ENCODE assay signal across 10 cellular contexts in the genomic region with DNA sequence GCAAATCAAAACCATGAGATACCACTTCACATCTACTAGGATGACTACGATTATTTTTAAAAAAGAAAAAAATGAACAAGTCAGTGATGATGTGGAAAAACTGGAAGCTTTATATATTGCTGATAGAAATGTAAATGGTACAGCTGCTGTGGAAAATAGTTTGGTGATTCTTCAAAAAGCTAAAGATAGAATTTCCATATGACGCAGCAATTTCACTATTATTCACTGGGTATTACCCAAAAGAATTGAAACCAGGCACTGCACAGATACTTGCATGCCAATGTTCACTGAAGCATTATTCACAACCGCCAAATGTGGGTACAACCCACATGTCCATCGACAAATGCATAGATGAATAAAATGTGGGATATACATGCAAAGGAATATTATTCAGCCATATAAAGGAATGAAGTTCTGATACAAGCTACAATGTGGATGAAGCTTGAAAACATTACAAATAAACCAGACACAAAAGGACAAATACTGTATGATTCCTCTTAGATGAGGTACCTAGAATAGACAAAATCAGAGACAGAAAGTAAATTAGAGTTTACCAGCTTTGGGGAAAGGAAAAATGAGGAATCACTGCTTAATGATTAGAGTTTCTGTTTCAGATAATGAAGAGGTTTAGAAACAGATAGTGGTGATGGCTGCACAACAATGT. TPM values are rescaled to one million over a fixed set of nuclear protein-coding genes. Genes with fewer than 3 reads are reported as not detected.
DNase-seq lines count a peak whose midpoint lies in the region; ATAC-seq, FAIRE-seq and TF ChIP-seq lines count a peak whose summit lies in the region.
"Had no signal": no experiment of that assay in that cellular context is flagged by ENCODE, and none has a peak within 500 bp of the region (broad histone marks: within the 10 kb centered on the region; RNA-seq: fewer than 3 reads in every experiment).

No MANE protein-coding gene starts in this region.

- H3K27me3 ChIP-seq in MG63, result no peaks in the 10 kb centered on the region
- no peaks in the 10 kb centered on the region for H3K27me3 ChIP-seq in pancreas
- H3K27me3 ChIP-seq: thyroid gland had no signal

- ATAC-seq in GM21367 (IDR thresholded peaks at IDR 0.05; ENCODE audit: unreplicated experiment), result peak; percentile 84
- peak; percentile 83 for ATAC-seq in HG03064 (IDR thresholded peaks at IDR 0.05; ENCODE audit: low read depth, unreplicated experiment)
- no peak for ATAC-seq in pancreas

- H3K36me3 ChIP-seq in MG63 (peaks cover 59% of the 10 kb centered on the region), pancreas (peaks cover 0 to 34% (median 0%) of the 10 kb centered on the region in 3 donors)

- no peak overlapping the region for H3K4me3 Mint-ChIP-seq in activated T-helper 1 cell treated with anti-CD3 and anti-CD28 coated beads, Interleukin-12 subunit alpha, Interleukin-12 subunit beta, Interleukin-2, Interleukin-4 antibody, amounts not matched to agents 30 ng/mL and 10 ng/mL and 1 ng/mL, durations not matched to agents 14 hours and 24 hours and 36 hours
- H3K4me3 Mint-ChIP-seq in HFFc6, result no peak overlapping the region

- intact Hi-C loops in activated T-helper 1 cell treated with anti-CD3 and anti-CD28 coated beads, Interleukin-12 subunit alpha, Interleukin-12 subunit beta, Interleukin-2, Interleukin-4 antibody, amounts not matched to agents 30 ng/mL and 10 ng/mL and 1 ng/mL, durations not matched to agents 14 hours and 24 hours and 36 hours (cut with micrococcal nuclease), result loop anchor here (1.0 kb wide), 1 partner anchor 11 kb away; a partner anchor contains a TSS
- intact Hi-C loops in pancreas (cut with DNase I), result no loop called here

- no peak overlapping the region for H3K27ac ChIP-seq in pancreas
- H3K27ac ChIP-seq: thyroid gland had no signal

- H3K9me3 ChIP-seq in MG63, result no peaks in the 10 kb centered on the region
- no peaks in the 10 kb centered on the region for H3K9me3 ChIP-seq in pancreas
- H3K9me3 ChIP-seq: SK-N-SH, thyroid gland had no signal

- H3K4me3 ChIP-seq in MG63 (no peak overlapping the region), pancreas (no peak overlapping the region)
- H3K4me3 ChIP-seq: thyroid gland had no signal

- peak overlapping the region; percentile 74 for H3K27ac Mint-ChIP-seq in activated T-helper 1 cell treated with anti-CD3 and anti-CD28 coated beads, Interleukin-12 subunit alpha, Interleukin-12 subunit beta, Interleukin-2, Interleukin-4 antibody, amounts not matched to agents 30 ng/mL and 10 ng/mL and 1 ng/mL, durations not matched to agents 14 hours and 24 hours and 36 hours
- H3K27ac Mint-ChIP-seq in HFFc6, result no peak overlapping the region

- DNase-seq in activated CD4-positive, alpha-beta T cell treated with anti-CD3 and anti-CD28 coated beads for 48 hours, result peak; percentile 8
- DNase-seq in activated CD4-positive, alpha-beta T cell treated with anti-CD3 and anti-CD28 coated beads, Interleukin-2, amount 50 U/mL, for 1 hour, result no peak
- DNase-seq in activated T-helper 1 cell treated with anti-CD3 and anti-CD28 coated beads, Interleukin-12 subunit alpha, Interleukin-12 subunit beta, Interleukin-2, Interleukin-4 antibody, amounts not matched to agents 30 ng/mL and 10 ng/mL and 1 ng/mL, durations not matched to agents 14 hours and 24 hours and 36 hours (ENCODE audit: low spot score), result no peak
- no peak for DNase-seq in MG63
- DNase-seq in pancreas, result no peak
- no peak for DNase-seq in HFFc6
- DNase-seq: SK-N-SH, thyroid gland had no signal

- WGBS in pancreas, 2 donors, result 87 to 95% methylated on average over 4 of the region's 4 CpGs

- TF ChIP-seq CTCF in pancreas (IDR thresholded peaks at IDR 0.05) (no peak), HFFc6 (IDR thresholded peaks at IDR 0.05) (no peak)

- no peaks in the 10 kb centered on the region for H3K27me3 Mint-ChIP-seq in activated T-helper 1 cell treated with anti-CD3 and anti-CD28 coated beads, Interleukin-12 subunit alpha, Interleukin-12 subunit beta, Interleukin-2, Interleukin-4 antibody, amounts not matched to agents 30 ng/mL and 10 ng/mL and 1 ng/mL, durations not matched to agents 14 hours and 24 hours and 36 hours (ENCODE audit: insufficient read depth)
- no peaks in the 10 kb centered on the region for H3K27me3 Mint-ChIP-seq in HFFc6 (ENCODE audit: insufficient read depth)

- H3K4me1 ChIP-seq in pancreas, result no peaks in the 10 kb centered on the region
- H3K4me1 ChIP-seq: thyroid gland had no signal

- peaks cover 20% of the 10 kb centered on the region for H3K4me1 Mint-ChIP-seq in activated T-helper 1 cell treated with anti-CD3 and anti-CD28 coated beads, Interleukin-12 subunit alpha, Interleukin-12 subunit beta, Interleukin-2, Interleukin-4 antibody, amounts not matched to agents 30 ng/mL and 10 ng/mL and 1 ng/mL, durations not matched to agents 14 hours and 24 hours and 36 hours (ENCODE audit: low read depth)
- H3K4me1 Mint-ChIP-seq in HFFc6 (ENCODE audit: low read depth), result peaks cover 20% of the 10 kb centered on the region

- FAIRE-seq in pancreas (lab: Jason Lieb, UNC), result no peak

- no peaks in the 10 kb centered on the region for H3K9me3 Mint-ChIP-seq in activated T-helper 1 cell treated with anti-CD3 and anti-CD28 coated beads, Interleukin-12 subunit alpha, Interleukin-12 subunit beta, Interleukin-2, Interleukin-4 antibody, amounts not matched to agents 30 ng/mL and 10 ng/mL and 1 ng/mL, durations not matched to agents 14 hours and 24 hours and 36 hours
- no peaks in the 10 kb centered on the region for H3K9me3 Mint-ChIP-seq in HFFc6

- H3K36me3 Mint-ChIP-seq in activated T-helper 1 cell treated with anti-CD3 and anti-CD28 coated beads, Interleukin-12 subunit alpha, Interleukin-12 subunit beta, Interleukin-2, Interleukin-4 antibody, amounts not matched to agents 30 ng/mL and 10 ng/mL and 1 ng/mL, durations not matched to agents 14 hours and 24 hours and 36 hours (ENCODE audit: low read depth), result peaks cover 26% of the 10 kb centered on the region
- H3K36me3 Mint-ChIP-seq in HFFc6 (ENCODE audit: low read depth), result peaks cover 2% of the 10 kb centered on the region; the same call in 1 of the 2 replicates

RNA-seq across cellular contexts. Expression of a gene that starts 11.1 kb away (rescaled TPM):
- total RNA-seq in activated T-helper 1 cell treated with anti-CD3 and anti-CD28 coated beads, Interleukin-12 subunit alpha, Interleukin-12 subunit beta, Interleukin-2, Interleukin-4 antibody, amounts not matched to agents 30 ng/mL and 10 ng/mL and 1 ng/mL, durations not matched to agents 14 hours and 24 hours and 36 hours, result 25.3 and 28.6 TPM in 2 replicates
- 5.9 and 7.2 TPM in 2 replicates for total RNA-seq in MG63 (2014; rRNA removed; shearing (Covaris generic); ENCODE audit: low replicate concordance)
- total RNA-seq in pancreas, result 1 to 10 TPM; 3.2 to 7.2 (median 4.5) TPM
- 1 to 10 TPM; 2.5 to 5.9 TPM for polyA plus RNA-seq in pancreas
- 10 to 100 TPM in 4 of 6 experiments, 1 to 10 TPM in 2; 7.7 to 15.9 (median 11.7) TPM for total RNA-seq in HFFc6 (2021; fragmentation: NEBNext Ultra II Directional; extraction: Animal tissue kit (Norgen Biotek cat#: 25700))

Comparison
In these comparisons a context has a peak if more than half of its experiments do, and no peak if none do; other contexts are left out.
1. ATAC-seq: peak in GM21367 (single experiment) and HG03064 (single experiment); none in pancreas (0 of 4).